ENCODE assay signal across 19 cellular contexts in genomic region chr9:95977366-95977765, GRCh38.
DNase-seq lines count a peak whose midpoint lies in the region; ATAC-seq and TF ChIP-seq lines count a peak whose summit lies in the region.
"Had no signal": no experiment of that assay in that cellular context is flagged by ENCODE, and none has a peak within 500 bp of the region (broad histone marks: within the 10 kb centered on the region; RNA-seq: fewer than 3 reads in every experiment).

No MANE protein-coding gene starts in this region.

- peaks cover 40% of the 10 kb centered on the region for H3K36me3 Mint-ChIP-seq in CD8-positive, alpha-beta T cell
- peaks cover 37% of the 10 kb centered on the region for H3K36me3 Mint-ChIP-seq in nephron progenitor cell (ENCODE audit: low read depth)
- H3K36me3 Mint-ChIP-seq in GM23338 (ENCODE audit: low read depth), result peaks cover 14% of the 10 kb centered on the region

- H3K9me2 ChIP-seq in GM23338 (ENCODE audit: insufficient read depth), result no peaks in the 10 kb centered on the region

- H3F3A ChIP-seq in GM23338 (replicated peaks; ENCODE audit: low read depth), result no peaks in the 10 kb centered on the region

- no peak for DNase-seq in CD8-positive, alpha-beta T cell
- DNase-seq in left colon (no peak), nephron progenitor cell (no peak), GM23338 (ENCODE audit: low spot score) (no peak)
- no peak for DNase-seq in activated CD4-positive, alpha-beta T cell treated with anti-CD3 and anti-CD28 coated beads for 4 hours
- DNase-seq: CD4-positive, CD25-positive, alpha-beta regulatory T cell; CD8-positive, alpha-beta memory T cell; DMS 273 treated with DMSO at 0.1 percent for 48 hours; DMS79; EL; GDM1; GOT3 had no signal

- no peaks in the 10 kb centered on the region for H3K79me2 ChIP-seq in GM23338 (replicated peaks; ENCODE audit: insufficient read depth)

- no peak overlapping the region for H3K27ac ChIP-seq in CD8-positive, alpha-beta T cell (ENCODE audit: low read depth, low read length)
- peak overlapping the region; percentile 89; the same call in 1 of the 2 replicates for H3K27ac ChIP-seq in VCaP
- no peak overlapping the region for H3K27ac ChIP-seq in GM23338 (ENCODE audit: low read depth)
- H3K27ac ChIP-seq: 22Rv1, BLaER1, C4-2B had no signal

- H3K4me1 Mint-ChIP-seq in CD8-positive, alpha-beta T cell (ENCODE audit: low read depth), result peaks cover 23% of the 10 kb centered on the region
- H3K4me1 Mint-ChIP-seq in nephron progenitor cell (peaks cover 11% of the 10 kb centered on the region), GM23338 (peaks cover 8% of the 10 kb centered on the region)
- H3K4me1 Mint-ChIP-seq: B cell had no signal

- no peak overlapping the region for H3K4me2 ChIP-seq in GM23338
- H3K4me2 ChIP-seq: BLaER1 had no signal

- H3K4me1 ChIP-seq in CD8-positive, alpha-beta T cell (ENCODE audit: insufficient read depth, low read length), result peaks cover 20% of the 10 kb centered on the region
- H3K4me1 ChIP-seq in GM23338 (ENCODE audit: insufficient read depth), result peaks cover 5% of the 10 kb centered on the region; the same call in 1 of the 2 replicates

- H3K4me3 Mint-ChIP-seq in CD8-positive, alpha-beta T cell, result no peak overlapping the region
- H3K4me3 Mint-ChIP-seq in nephron progenitor cell, result no peak overlapping the region
- H3K4me3 Mint-ChIP-seq in GM23338, result no peak overlapping the region
- H3K4me3 Mint-ChIP-seq: B cell; CD8-positive, alpha-beta memory T cell had no signal

- no peaks in the 10 kb centered on the region for H3K27me3 ChIP-seq in CD8-positive, alpha-beta T cell (ENCODE audit: insufficient read depth, low read length)
- H3K27me3 ChIP-seq in GM23338 (ENCODE audit: insufficient read depth), result no peaks in the 10 kb centered on the region
- H3K27me3 ChIP-seq: BLaER1 had no signal

- no peaks in the 10 kb centered on the region for H4K20me1 ChIP-seq in GM23338 (replicated peaks; ENCODE audit: insufficient read depth)
- H4K20me1 ChIP-seq: BLaER1 had no signal

- H3K27ac Mint-ChIP-seq in CD8-positive, alpha-beta T cell, result peak overlapping the region; percentile 49
- H3K27ac Mint-ChIP-seq in nephron progenitor cell (no peak overlapping the region), GM23338 (no peak overlapping the region)
- H3K27ac Mint-ChIP-seq: B cell had no signal

- ATAC-seq in CD8-positive, alpha-beta T cell, result no peak
- ATAC-seq in left colon (peak; percentile 66), GM23338 (no peak)
- ATAC-seq: GM12878 had no signal

- H3K9me3 ChIP-seq in CD8-positive, alpha-beta T cell (ENCODE audit: low read length), result no peaks in the 10 kb centered on the region
- H3K9me3 ChIP-seq: HAP-1 had no signal

- no peak for TF ChIP-seq CTCF in CD8-positive, alpha-beta T cell (IDR thresholded peaks at IDR 0.05)
- TF ChIP-seq CTCF in VCaP (conservative IDR thresholded peaks at IDR 0.05), result no peak
- no peak for TF ChIP-seq CTCF in nephron progenitor cell (IDR thresholded peaks at IDR 0.05)
- TF ChIP-seq CTCF in GM23338 (conservative IDR thresholded peaks at IDR 0.05; ENCODE audit: low read depth in 2 of 2), result no peak

- no peak overlapping the region for H3K4me3 ChIP-seq in CD8-positive, alpha-beta T cell (ENCODE audit: low read depth, low read length)
- no peak overlapping the region for H3K4me3 ChIP-seq in GM23338
- H3K4me3 ChIP-seq: BLaER1, GM12878, HAP-1 had no signal

- H3K36me3 ChIP-seq in CD8-positive, alpha-beta T cell (ENCODE audit: insufficient read depth, low read length), result no peaks in the 10 kb centered on the region
- H3K36me3 ChIP-seq in GM23338 (ENCODE audit: insufficient read depth), result no peaks in the 10 kb centered on the region

- intact Hi-C loops in CD8-positive, alpha-beta T cell (cut with DNase I, micrococcal nuclease), result loop anchor here in 1 of 2 experiments (10.0 kb wide), 1 partner anchor 53 kb away; no protein-coding TSS in a partner anchor
- intact Hi-C loops in left colon (cut with DNase I, micrococcal nuclease), result no loop called here

- CTCF ChIA-PET in CD8-positive, alpha-beta T cell (lab: Charles Lee), result no interaction called here

- no peaks in the 10 kb centered on the region for H3K27me3 Mint-ChIP-seq in CD8-positive, alpha-beta T cell (ENCODE audit: low read depth)
- H3K27me3 Mint-ChIP-seq in nephron progenitor cell (ENCODE audit: low read depth, poor library complexity) (no peaks in the 10 kb centered on the region), GM23338 (ENCODE audit: insufficient read depth, low read depth, poor library complexity) (no peaks in the 10 kb centered on the region)
- H3K27me3 Mint-ChIP-seq: B cell; CD4-positive, CD25-positive, alpha-beta regulatory T cell; CD8-positive, alpha-beta memory T cell had no signal

- POLR2A ChIA-PET in CD8-positive, alpha-beta T cell (lab: Charles Lee), result no interaction called here

- no peak overlapping the region for H2AFZ ChIP-seq in GM23338

- H3K9me3 Mint-ChIP-seq in CD8-positive, alpha-beta T cell, result peaks cover 2% of the 10 kb centered on the region
- H3K9me3 Mint-ChIP-seq in nephron progenitor cell (peaks cover 10% of the 10 kb centered on the region), GM23338 (no peaks in the 10 kb centered on the region)

TF ChIP-seq in GM23338, 12 proteins besides CTCF, POLR2A, EP300 and RAD21:
- TF ChIP-seq STAT1 (IDR thresholded peaks at IDR 0.05; ENCODE audit: unreplicated experiment) (no peak), ETS1 (IDR thresholded peaks at IDR 0.05) (no peak), JUNB (IDR thresholded peaks at IDR 0.05; ENCODE audit: unreplicated experiment) (no peak), POLR2AphosphoS5 (IDR thresholded peaks at IDR 0.05; ENCODE audit: low read depth) (no peak), CREB1 (CRISPR knock-in tag; IDR thresholded peaks at IDR 0.05; ENCODE audit: low read depth) (no peak), ZNF331 (CRISPR knock-in tag; IDR thresholded peaks at IDR 0.05; ENCODE audit: low read depth) (no peak), NANOG (IDR thresholded peaks at IDR 0.05; ENCODE audit: borderline replicate concordance) (no peak), ZNF114 (CRISPR knock-in tag; IDR thresholded peaks at IDR 0.05) (no peak)
